ENCODE assay signal across 1 cellular context in the genomic region with DNA sequence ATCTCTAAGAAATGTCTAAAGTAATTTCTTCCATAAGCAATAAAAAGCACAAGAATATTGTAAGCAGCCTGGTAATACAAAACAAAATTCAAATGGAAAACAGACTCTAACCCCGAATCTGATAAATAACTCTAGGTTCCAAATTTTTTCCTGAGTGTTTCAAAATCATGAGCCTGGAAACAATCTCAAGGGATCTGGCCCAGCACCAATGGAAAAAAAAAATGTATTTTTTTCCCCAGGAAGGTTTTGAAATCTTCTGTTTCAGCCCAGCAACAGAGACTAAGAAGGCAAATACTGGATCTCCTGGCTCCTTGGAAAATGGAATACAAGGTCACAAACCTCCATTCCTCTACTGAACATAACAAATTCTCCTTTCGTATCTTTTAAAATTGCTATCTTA.
TF ChIP-seq lines count a peak whose summit lies in the region.

No MANE protein-coding gene starts in this region.

TF ChIP-seq in SK-N-SH treated with all-trans-retinoic acid at 6 μM for 48 hours, 23 proteins besides CTCF, POLR2A, EP300 and RAD21 (continued from another document):
- TF ChIP-seq GLIS3 (CRISPR knock-in tag; IDR thresholded peaks at IDR 0.05) (no peak), ZNF8 (CRISPR knock-in tag; IDR thresholded peaks at IDR 0.05) (no peak), SNAI2 (CRISPR knock-in tag; IDR thresholded peaks at IDR 0.05) (no peak)
